17 cellular contexts compared by ENCODE assay signal in genomic region chr4:102008711-102009110, GRCh38.
A peak's percentile ranks its signal among the peaks of the same experiment; 100 is the strongest.
DNase-seq lines count a peak whose midpoint lies in the region; ATAC-seq, FAIRE-seq and TF ChIP-seq lines count a peak whose summit lies in the region.
"Had no signal": no experiment of that assay in that cellular context is flagged by ENCODE, and none has a peak within 500 bp of the region (broad histone marks: within the 10 kb centered on the region; RNA-seq: fewer than 3 reads in every experiment).

No MANE protein-coding gene starts in this region.

- H3K9me3 Mint-ChIP-seq in naive B cell, result no peaks in the 10 kb centered on the region

- no peaks in the 10 kb centered on the region for H3K9me3 ChIP-seq in body of pancreas

- H3K27ac Mint-ChIP-seq in naive B cell, result peak overlapping the region in 4 of 6 donors; percentile 12 to 85 (median 41)

- DNase-seq in NOMO-1 (lab: John Stamatoyannopoulos, UW; ENCODE audit: unreplicated experiment in 2 of 2), result peak; percentile 11 to 25
- DNase-seq in NOMO-1 treated with dmso at 0.1 percent for 144 hours (lab: John Stamatoyannopoulos, UW; ENCODE audit: unreplicated experiment), result no peak
- DNase-seq in cardiac fibroblast (ENCODE audit: low read depth in 2 of 2), result peak; percentile 14 to 34
- no peak for DNase-seq in naive B cell
- no peak for DNase-seq in HTR-8/SVneo (ENCODE audit: insufficient read length, low spot score)
- no peak for DNase-seq in erythroblast (lab: John Stamatoyannopoulos, UW)
- DNase-seq in body of pancreas, result no peak
- DNase-seq in retina, result no peak
- DNase-seq: 8988T, C1 segment of cervical spinal cord, EL, MM.1S, NCI-H1105 treated with DMSO at 0.1 percent for 48 hours, NCI-H187 treated with DMSO at 0.1 percent for 48 hours, NCI-H510A treated with DMSO at 0.1 percent for 48 hours had no signal

- no peak overlapping the region for H3K4me3 Mint-ChIP-seq in naive B cell

- no peaks in the 10 kb centered on the region for H3K36me3 ChIP-seq in body of pancreas (replicated peaks in 1 of 2; ENCODE audit: insufficient read depth in 1 of 2, low read depth in 2 of 2)

- 63 to 65% methylated on average over 3 of the region's 3 CpGs for WGBS in body of pancreas, 2 donors

- ATAC-seq in naive B cell (ENCODE audit: low read depth in 2 of 2) (no peak), body of pancreas (no peak)

- peaks cover 15 to 41% (median 28%) of the 10 kb centered on the region in 3 donors for H3K4me1 Mint-ChIP-seq in naive B cell

- H3K4me1 ChIP-seq in body of pancreas, result no peaks in the 10 kb centered on the region

- intact Hi-C loops in body of pancreas (cut with DNase I), result no loop called here

- no peaks in the 10 kb centered on the region for H3K27me3 Mint-ChIP-seq in naive B cell

- peaks cover 0 to 18% of the 10 kb centered on the region in 2 donors for H3K36me3 Mint-ChIP-seq in naive B cell

- TF ChIP-seq CTCF in cardiac fibroblast (IDR thresholded peaks at IDR 0.05; ENCODE audit: low read depth, low read length) (no peak), body of pancreas (IDR thresholded peaks at IDR 0.05) (no peak)

- H3K4me3 ChIP-seq in cardiac fibroblast (replicated peaks in 1 of 2; ENCODE audit: low read depth in 2 of 2, low read length in 2 of 2) (no peak overlapping the region), body of pancreas (no peak overlapping the region)
- H3K4me3 ChIP-seq: SK-N-MC had no signal

- TF ChIP-seq POLR2A in erythroblast (IDR thresholded peaks at IDR 0.05; ENCODE audit: low read length), result no peak
- no peak for TF ChIP-seq POLR2A in body of pancreas (IDR thresholded peaks at IDR 0.05)

- no peak overlapping the region for H3K27ac ChIP-seq in body of pancreas
- H3K27ac ChIP-seq: SK-N-MC had no signal

- no peak for FAIRE-seq in HTR-8/SVneo (lab: Jason Lieb, UNC)
- FAIRE-seq: H54 had no signal

- H3K27me3 ChIP-seq in body of pancreas, result no peaks in the 10 kb centered on the region

Comparison
In these comparisons a context has a peak if more than half of its experiments do, and no peak if none do; other contexts are left out.
1. DNase-seq: peak in NOMO-1 (2 of 2) and cardiac fibroblast (2 of 2); none in NOMO-1 treated with dmso at 0.1 percent for 144 hours (single experiment), naive B cell (single experiment), HTR-8/SVneo (single experiment), erythroblast (0 of 2), body of pancreas (0 of 4) and retina (single experiment).